9 cellular contexts compared by ENCODE assay signal in the genomic region with DNA sequence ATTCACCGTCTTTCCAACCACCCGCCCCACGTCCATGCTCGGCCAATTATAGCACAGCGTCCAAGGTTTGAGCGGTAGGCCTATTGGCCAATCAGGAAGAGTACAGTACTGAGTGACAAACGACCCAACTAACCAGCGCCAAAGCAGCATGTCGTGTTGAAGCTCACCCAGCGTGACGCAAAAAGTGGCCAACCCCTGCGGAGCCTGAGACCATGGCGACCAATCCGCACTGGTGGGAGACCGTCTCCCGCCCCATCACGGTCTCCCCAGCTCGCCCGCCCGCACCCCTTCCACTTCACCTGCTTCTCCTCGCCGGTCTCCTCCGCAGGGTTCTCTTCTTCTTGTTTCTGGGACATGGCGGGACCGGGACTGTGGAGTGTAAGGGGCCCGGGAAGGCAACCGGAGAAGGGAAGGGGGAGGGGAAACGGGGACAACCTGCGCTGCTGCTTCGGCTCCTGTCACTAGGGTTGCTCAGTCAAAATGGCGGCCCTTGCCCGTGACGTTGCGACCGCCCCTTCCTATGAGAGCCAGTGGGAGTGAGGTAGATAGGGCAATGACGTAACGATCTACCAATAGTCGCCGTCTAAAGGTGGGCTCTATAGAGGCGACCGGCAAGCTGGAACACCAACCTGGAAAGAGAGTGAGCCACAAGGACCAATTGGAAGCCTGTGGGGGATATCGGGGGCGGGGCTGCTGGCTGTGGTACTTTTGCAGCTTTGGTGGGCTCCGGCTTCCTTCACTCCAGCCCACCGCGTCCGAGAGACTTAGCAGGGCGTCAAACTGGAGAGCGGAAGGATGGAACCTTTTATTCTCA. TPM values are rescaled to one million over a fixed set of nuclear protein-coding genes. Genes with fewer than 3 reads are reported as not detected.
DNase-seq lines count a peak whose midpoint lies in the region; ATAC-seq and TF ChIP-seq lines count a peak whose summit lies in the region.
"Had no signal": no experiment of that assay in that cellular context is flagged by ENCODE, and none has a peak within 500 bp of the region (broad histone marks: within the 10 kb centered on the region; RNA-seq: fewer than 3 reads in every experiment).

A gene with protein sequence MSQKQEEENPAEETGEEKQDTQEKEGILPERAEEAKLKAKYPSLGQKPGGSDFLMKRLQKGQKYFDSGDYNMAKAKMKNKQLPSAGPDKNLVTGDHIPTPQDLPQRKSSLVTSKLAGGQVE (minus strand): TSS at position 498 of the 814 bp plus-strand sequence. CDS start 142 bp downstream, at position 356.

- H3K4me3 Mint-ChIP-seq in activated B cell treated with CpG ODN at 0.5 μM for 24 hours (no peak within 1 kb of the TSS), immature natural killer cell (no peak within 1 kb of the TSS)
- H3K4me3 Mint-ChIP-seq: activated naive CD8-positive, alpha-beta T cell had no signal

- H3K27ac ChIP-seq in caudate nucleus (ENCODE audit: low read depth, low read length), result peak within 1 kb of the TSS; percentile 99

- peak; percentile 85 for ATAC-seq in GM19025 (IDR thresholded peaks at IDR 0.05; ENCODE audit: low read depth, unreplicated experiment)
- ATAC-seq in HG03280 (IDR thresholded peaks at IDR 0.05; ENCODE audit: unreplicated experiment), result peak; percentile 90
- ATAC-seq in activated B cell treated with CpG ODN at 0.5 μM for 24 hours (ENCODE audit: low read depth), result peak; percentile 88

- intact Hi-C loops in activated B cell treated with CpG ODN at 0.5 μM for 24 hours (cut with micrococcal nuclease), result loop anchor here (1.0 to 10.0 kb wide), 10 partner anchors 16 to 715 kb away; a partner anchor contains a TSS

- H3K9me3 Mint-ChIP-seq in activated B cell treated with CpG ODN at 0.5 μM for 24 hours (no peaks in the 10 kb centered on the region), immature natural killer cell (no peaks in the 10 kb centered on the region)

- CTCF ChIA-PET in activated B cell treated with CpG ODN at 0.5 μM for 24 hours (lab: Charles Lee), result interaction anchor here (0.6 to 4.9 kb wide), 7 partner anchors 10 to 374 kb away, joined by 3 to 58 read pairs (median 4); no protein-coding TSS in a partner anchor

- H3K27ac Mint-ChIP-seq in activated B cell treated with CpG ODN at 0.5 μM for 24 hours, result no peak within 1 kb of the TSS
- no peak within 1 kb of the TSS for H3K27ac Mint-ChIP-seq in immature natural killer cell
- H3K27ac Mint-ChIP-seq: activated naive CD8-positive, alpha-beta T cell had no signal

- H3K36me3 Mint-ChIP-seq in activated B cell treated with CpG ODN at 0.5 μM for 24 hours (ENCODE audit: low read depth) (peaks cover 34% of the 10 kb centered on the region), immature natural killer cell (peaks cover 18 to 23% (median 20%) of the 10 kb centered on the region in 3 donors)

- DNase-seq in AG09319 (ENCODE audit: extremely low read depth, low read depth) (peak; percentile 99), NCI-H345 (lab: John Stamatoyannopoulos, UW) (peak; percentile 100), activated B cell treated with CpG ODN at 0.5 μM for 24 hours (peak; percentile 84), caudate nucleus (lab: John Stamatoyannopoulos, UW) (peak; percentile 88 to 100 (median 98)), immature natural killer cell (peak; percentile 98), smooth muscle cell of the brain vasculature (ENCODE audit: low read depth, low spot score) (peak; percentile 98)

- H3K4me1 Mint-ChIP-seq in activated B cell treated with CpG ODN at 0.5 μM for 24 hours (peaks cover 21% of the 10 kb centered on the region), immature natural killer cell (peaks cover 3 to 4% of the 10 kb centered on the region in 2 donors)

- no peak for TF ChIP-seq CTCF in AG09319 (IDR thresholded peaks at IDR 0.05; ENCODE audit: low read depth, low read length)
- TF ChIP-seq CTCF in activated B cell treated with CpG ODN at 0.5 μM for 24 hours (IDR thresholded peaks at IDR 0.05), result no peak

- POLR2A ChIA-PET in activated B cell treated with CpG ODN at 0.5 μM for 24 hours (lab: Charles Lee), result interaction anchor here (0.6 to 6.0 kb wide), 35 partner anchors 8 to 1293 kb away, joined by 3 to 189 read pairs (median 4); a partner anchor contains a TSS

- H3K27me3 Mint-ChIP-seq in activated B cell treated with CpG ODN at 0.5 μM for 24 hours (no peaks in the 10 kb centered on the region), immature natural killer cell (ENCODE audit: low read depth in 3 of 3) (peaks cover 0 to 4% (median 2%) of the 10 kb centered on the region in 3 donors)
- H3K27me3 Mint-ChIP-seq: activated naive CD8-positive, alpha-beta T cell had no signal

RNA-seq across cellular contexts. Expression of the gene that starts here (rescaled TPM):
- 202 and 227 TPM in 2 replicates for total RNA-seq in activated B cell treated with CpG ODN at 0.5 μM for 24 hours
- 10 to 100 TPM; 52.2 to 97.5 (median 82.3) TPM for polyA plus RNA-seq in immature natural killer cell

Comparison
In these comparisons a context has a peak if more than half of its experiments do, and no peak if none do; other contexts are left out.
1. Peak in every context shown above with its lines: DNase-seq, ATAC-seq and H3K27ac ChIP-seq.